20 cellular contexts compared by ENCODE assay signal in genomic region chr10:103818765-103819374, GRCh38. TPM values are rescaled to one million over a fixed set of nuclear protein-coding genes. Genes with fewer than 3 reads are reported as not detected.
DNase-seq lines count a peak whose midpoint lies in the region; ATAC-seq, FAIRE-seq and TF ChIP-seq lines count a peak whose summit lies in the region.
"Had no signal": no experiment of that assay in that cellular context is flagged by ENCODE, and none has a peak within 500 bp of the region (broad histone marks: within the 10 kb centered on the region; RNA-seq: fewer than 3 reads in every experiment).

No MANE protein-coding gene starts in this region.

- H3K4me1 ChIP-seq in BLaER1 (peaks cover 73% of the 10 kb centered on the region), keratinocyte (ENCODE audit: control insufficient read depth, extremely low read depth, insufficient read depth, low read length) (peaks cover 60% of the 10 kb centered on the region), neuronal stem cell (ENCODE audit: control insufficient read depth in 2 of 2, insufficient read depth in 1 of 2, low read depth in 1 of 2, low read length in 2 of 2) (peaks cover 12 to 23% of the 10 kb centered on the region in 2 donors)

- no peaks in the 10 kb centered on the region for H3K27me3 ChIP-seq in BLaER1
- H3K27me3 ChIP-seq in keratinocyte (ENCODE audit: control insufficient read depth, extremely low read depth, insufficient read depth, low read length) = no peaks in the 10 kb centered on the region
- no peaks in the 10 kb centered on the region for H3K27me3 ChIP-seq in neuronal stem cell (ENCODE audit: control insufficient read depth in 3 of 3, insufficient read depth in 3 of 3, low read depth in 1 of 3, low read length in 3 of 3)
- H3K27me3 ChIP-seq: testis had no signal

- no peak overlapping the region for H3K4me3 ChIP-seq in BLaER1
- no peak overlapping the region for H3K4me3 ChIP-seq in keratinocyte (ENCODE audit: control insufficient read depth in 2 of 3, extremely low read depth in 1 of 3, insufficient read depth in 2 of 3, low read depth in 1 of 3, low read length in 3 of 3)
- H3K4me3 ChIP-seq in neuronal stem cell (ENCODE audit: low read length in 2 of 2) = no peak overlapping the region
- H3K4me3 ChIP-seq: spleen, testis had no signal

- H4K8ac ChIP-seq in neuronal stem cell (ENCODE audit: low read depth, low read length) = no peak overlapping the region

- peak overlapping the region; percentile 4 for H3K23ac ChIP-seq in neuronal stem cell (ENCODE audit: low read depth, low read length, poor library complexity)

- DNase-seq in RWPE1 (ENCODE audit: low spot score) = no peak
- no peak for DNase-seq in keratinocyte (ENCODE audit: low read depth, low spot score)
- DNase-seq in neuronal stem cell (ENCODE audit: low spot score) = no peak
- no peak for DNase-seq in retina
- DNase-seq: activated naive CD4-positive, alpha-beta T cell treated with anti-CD3 and anti-CD28 coated beads, Interleukin-2, amount 50 U/mL, for 16 hours; amygdala; caudate nucleus; Karpas-422; kidney; NCI-H187; NCI-H748 treated with DMSO at 0.1 percent for 48 hours; stimulated activated CD4-positive, alpha-beta T cell treated with anti-CD3 and anti-CD28 coated beads, Interleukin-4, amount 100 ng/mL, for 1 hour; stimulated activated naive B cell treated with anti-CD40 and anti-IgM and Interleukin-4, amounts not matched to agents 10 μg/mL and 1 μg/mL and 100 μg/mL, for 72 hours; testis had no signal

- peaks cover 16% of the 10 kb centered on the region for H3K9me1 ChIP-seq in keratinocyte (ENCODE audit: control insufficient read depth, extremely low read depth, insufficient read depth, low read length)

- H3K9me3 ChIP-seq in BLaER1 (no peaks in the 10 kb centered on the region), keratinocyte (ENCODE audit: control insufficient read depth, low read depth, low read length) (no peaks in the 10 kb centered on the region), neuronal stem cell (replicated peaks in 1 of 2; ENCODE audit: control insufficient read depth in 2 of 2, insufficient read depth in 1 of 2, low read depth in 1 of 2, low read length in 2 of 2) (no peaks in the 10 kb centered on the region)
- H3K9me3 ChIP-seq: spleen, testis had no signal

- no peak overlapping the region for H2BK5ac ChIP-seq in neuronal stem cell (ENCODE audit: low read length)

- peaks cover 25% of the 10 kb centered on the region for H3K36me3 ChIP-seq in BLaER1
- peaks cover 7 to 37% of the 10 kb centered on the region in 2 experiments for H3K36me3 ChIP-seq in keratinocyte (ENCODE audit: control insufficient read depth in 2 of 2, extremely low read depth in 1 of 2, insufficient read depth in 2 of 2, low read length in 2 of 2)
- H3K36me3 ChIP-seq in neuronal stem cell (replicated peaks in 1 of 2; ENCODE audit: control insufficient read depth in 2 of 2, insufficient read depth in 2 of 2, low read length in 2 of 2) = no peaks in the 10 kb centered on the region
- H3K36me3 ChIP-seq: spleen had no signal

- no peak for FAIRE-seq in keratinocyte (lab: Jason Lieb, UNC)
- FAIRE-seq: endometrium, kidney had no signal

- dilution Hi-C loops in keratinocyte (cut with MboI; ENCODE audit: extremely low pct_ligation_motif_present, low sequenced_read_pairs) = no loop called here

- peak overlapping the region; percentile 0 for H3K18ac ChIP-seq in neuronal stem cell (ENCODE audit: low read length)

- no peaks in the 10 kb centered on the region for H3K79me1 ChIP-seq in neuronal stem cell (ENCODE audit: low read depth, low read length)

- TF ChIP-seq CTCF in RWPE1 (conservative IDR thresholded peaks at IDR 0.05; ENCODE audit: low read depth) (no peak), keratinocyte (optimal IDR thresholded peaks at IDR 0.05 in 1 of 3, IDR thresholded peaks at IDR 0.05 in 1 of 3, conservative IDR thresholded peaks at IDR 0.05 in 1 of 3; ENCODE audit: extremely low read depth in 1 of 3, insufficient read depth in 2 of 3, low read length in 3 of 3) (no peak)

- peaks cover 95% of the 10 kb centered on the region for H3K79me2 ChIP-seq in keratinocyte (ENCODE audit: control insufficient read depth, insufficient read depth, low read length)

- H2AFZ ChIP-seq in keratinocyte (ENCODE audit: control insufficient read depth, low read length) = no peak overlapping the region
- H2AFZ ChIP-seq in neuronal stem cell (ENCODE audit: low read length) = no peak overlapping the region

- H3K27ac ChIP-seq in BLaER1 (peak overlapping the region; percentile 78), RWPE1 (peak overlapping the region; percentile 63), keratinocyte (ENCODE audit: control insufficient read depth, insufficient read depth, low read length) (peak overlapping the region; percentile 0), neuronal stem cell (replicated peaks; ENCODE audit: low read length) (no peak overlapping the region)
- H3K27ac ChIP-seq: testis had no signal

- H3K4me2 ChIP-seq in BLaER1 (peak overlapping the region; percentile 87), keratinocyte (ENCODE audit: control insufficient read depth, extremely low read depth, insufficient read depth, low read depth, low read length) (no peak overlapping the region), neuronal stem cell (ENCODE audit: insufficient read depth, low read length, poor library complexity, severe bottlenecking) (no peak overlapping the region)

- no peak overlapping the region for H2BK120ac ChIP-seq in neuronal stem cell (ENCODE audit: low read depth, low read length)

- ATAC-seq in esophagus mucosa = no peak
- ATAC-seq in HG03175 (IDR thresholded peaks at IDR 0.05; ENCODE audit: unreplicated experiment) = no peak
- no peak for ATAC-seq in HG02981 (IDR thresholded peaks at IDR 0.05; ENCODE audit: unreplicated experiment)
- ATAC-seq: stimulated activated naive B cell treated with anti-CD40 and anti-IgM and Interleukin-4, amounts not matched to agents 10 μg/mL and 1 μg/mL and 100 μg/mL, for 72 hours had no signal

- H3K9ac ChIP-seq in BLaER1 = no peak overlapping the region
- H3K9ac ChIP-seq in keratinocyte (ENCODE audit: control insufficient read depth, extremely low read depth, insufficient read depth, low read length) = no peak overlapping the region
- no peak overlapping the region for H3K9ac ChIP-seq in neuronal stem cell (ENCODE audit: low read depth, low read length, poor library complexity)

- no peak overlapping the region for H3K4ac ChIP-seq in neuronal stem cell (ENCODE audit: low read length)

- no peak overlapping the region for H3K14ac ChIP-seq in neuronal stem cell (ENCODE audit: low read length)

- CTCF ChIA-PET in RWPE1 (lab: Yijun Ruan, JAX) = no interaction called here

- WGBS in neuronal stem cell (ENCODE audit: extremely low coverage in 2 of 2, insufficient read length in 2 of 2, insufficient replicate concordance in 1 of 2), 2 donors = no CpG with 5 or more reads among the region's 6 CpGs

- no peak overlapping the region for H4K91ac ChIP-seq in neuronal stem cell (ENCODE audit: low read depth, low read length, poor library complexity)

- peak overlapping the region; percentile 29 for H2BK15ac ChIP-seq in neuronal stem cell (ENCODE audit: low read length)

- POLR2A ChIA-PET in RWPE1 (lab: Yijun Ruan, JAX; ENCODE audit: low non-redundant PET) = no interaction called here

- H4K20me1 ChIP-seq in BLaER1 = peaks cover 55% of the 10 kb centered on the region
- peaks cover 38% of the 10 kb centered on the region for H4K20me1 ChIP-seq in keratinocyte (ENCODE audit: control insufficient read depth, extremely low read depth, insufficient read depth, low read length)

- H2AK5ac ChIP-seq in neuronal stem cell (ENCODE audit: low read depth, low read length) = no peak overlapping the region

- no peak overlapping the region for H2BK12ac ChIP-seq in neuronal stem cell (ENCODE audit: low read length)

RNA-seq across cellular contexts. Expression of gene SH3PXD2A, which starts 36.5 kb away (rescaled TPM):
- polyA plus RNA-seq in keratinocyte = 31.0 to 56.6 TPM (median 33.9 TPM) in 3 replicates
- 22.4 TPM for polyA plus RNA-seq in keratinocyte (2011; ENCODE audit: low read depth)
- 32.2 and 35.6 TPM in 2 replicates for polyA plus RNA-seq in keratinocyte (2011; cell fraction: cytosol; rRNA removed)
- polyA plus RNA-seq in keratinocyte (2011; cell fraction: nucleus; rRNA removed) = 116 and 136 TPM in 2 replicates
- 46.1 and 73.7 TPM in 2 replicates for polyA plus RNA-seq in keratinocyte (2012; ENCODE audit: low replicate concordance)
- 46.4 to 127 TPM (median 59.1 TPM) in 3 replicates for polyA minus RNA-seq in keratinocyte
- polyA minus RNA-seq in keratinocyte (2011; cell fraction: cytosol; rRNA and poly(A)+ RNA removed) = 63.7 TPM
- 88.9 and 140 TPM in 2 replicates for polyA minus RNA-seq in keratinocyte (2011; cell fraction: nucleus; rRNA and poly(A)+ RNA removed)
- polyA plus RNA-seq in neuronal stem cell (2013, experiment 1 of 2) = 9.8 TPM
- 9.8 TPM for polyA plus RNA-seq in neuronal stem cell (2013, experiment 2 of 2)
- total RNA-seq in esophagus mucosa = 34.0 TPM
